In genomic region chrX:113790987-113791386, GRCh38 we compare ENCODE assay signal across 17 cellular contexts.
DNase-seq lines count a peak whose midpoint lies in the region; ATAC-seq and TF ChIP-seq lines count a peak whose summit lies in the region.
"Had no signal": no experiment of that assay in that cellular context is flagged by ENCODE, and none has a peak within 500 bp of the region (broad histone marks: within the 10 kb centered on the region; RNA-seq: fewer than 3 reads in every experiment).

No MANE protein-coding gene starts in this region.

- ATAC-seq in SK-N-SH treated with all-trans-retinoic acid at 6 μM for 48 hours (peak; percentile 65), GM21423 (IDR thresholded peaks at IDR 0.05; ENCODE audit: unreplicated experiment) (no peak), HG03280 (IDR thresholded peaks at IDR 0.05; ENCODE audit: unreplicated experiment) (no peak)
- ATAC-seq: K562 had no signal

- TF ChIP-seq CTCF in mesothelial cell of epicardium (IDR thresholded peaks at IDR 0.05; ENCODE audit: unreplicated experiment), result no peak
- TF ChIP-seq CTCF in type B pancreatic cell (conservative IDR thresholded peaks at IDR 0.05), result no peak

- DNase-seq in HCEC 1CT, result peak; percentile 24
- DNase-seq in mesothelial cell of epicardium (ENCODE audit: low spot score in 2 of 2, unreplicated experiment in 2 of 2), result no peak
- DNase-seq in type B pancreatic cell (ENCODE audit: extremely low spot score, unreplicated experiment), result no peak
- no peak for DNase-seq in NCI-H774 (lab: John Stamatoyannopoulos, UW)
- DNase-seq: ACHN; BE2C; C1 segment of cervical spinal cord; Caco-2; CD4-positive, CD25-positive, alpha-beta regulatory T cell; CD8-positive, alpha-beta memory T cell; GOT3; H9; IMR-90 had no signal

- H3K4me3 Mint-ChIP-seq in mesothelial cell of epicardium (no peak overlapping the region), type B pancreatic cell (peak overlapping the region; percentile 33)
- H3K4me3 Mint-ChIP-seq: CD4-positive, CD25-positive, alpha-beta regulatory T cell; CD8-positive, alpha-beta memory T cell; H9 had no signal

- peaks cover 45% of the 10 kb centered on the region for H3K4me1 Mint-ChIP-seq in mesothelial cell of epicardium
- peaks cover 14% of the 10 kb centered on the region for H3K4me1 Mint-ChIP-seq in type B pancreatic cell (ENCODE audit: unreplicated experiment)
- H3K4me1 Mint-ChIP-seq: CD4-positive, CD25-positive, alpha-beta regulatory T cell; CD8-positive, alpha-beta memory T cell had no signal

- H3K27me3 Mint-ChIP-seq in mesothelial cell of epicardium (ENCODE audit: low read depth) (no peaks in the 10 kb centered on the region), type B pancreatic cell (peaks cover 3% of the 10 kb centered on the region)
- H3K27me3 Mint-ChIP-seq: CD4-positive, CD25-positive, alpha-beta regulatory T cell had no signal

- H3K9me3 Mint-ChIP-seq in mesothelial cell of epicardium (peaks cover 14% of the 10 kb centered on the region), type B pancreatic cell (peaks cover 9% of the 10 kb centered on the region)
- H3K9me3 Mint-ChIP-seq: CD8-positive, alpha-beta memory T cell had no signal

- H3K36me3 Mint-ChIP-seq in mesothelial cell of epicardium (peaks cover 3% of the 10 kb centered on the region), type B pancreatic cell (no peaks in the 10 kb centered on the region)
- H3K36me3 Mint-ChIP-seq: CD4-positive, CD25-positive, alpha-beta regulatory T cell; CD8-positive, alpha-beta memory T cell had no signal

- H3K27ac Mint-ChIP-seq in mesothelial cell of epicardium, result peak overlapping the region; percentile 55
- no peak overlapping the region for H3K27ac Mint-ChIP-seq in type B pancreatic cell
- H3K27ac Mint-ChIP-seq: CD4-positive, CD25-positive, alpha-beta regulatory T cell; CD8-positive, alpha-beta memory T cell had no signal

TF ChIP-seq in SK-N-SH treated with all-trans-retinoic acid at 6 μM for 48 hours, 23 proteins besides CTCF, POLR2A, EP300 and RAD21:
- no peak for TF ChIP-seq BACH2 (CRISPR knock-in tag; IDR thresholded peaks at IDR 0.05; ENCODE audit: borderline replicate concordance)
- no peak for TF ChIP-seq ARNTL (CRISPR knock-in tag; IDR thresholded peaks at IDR 0.05; ENCODE audit: borderline replicate concordance, low read depth)
- TF ChIP-seq POU6F1 (CRISPR knock-in tag; IDR thresholded peaks at IDR 0.05; ENCODE audit: borderline replicate concordance, low read depth), result no peak
- peak; percentile 39; the same call in 1 of the 2 replicates for TF ChIP-seq PATZ1 (CRISPR knock-in tag; IDR thresholded peaks at IDR 0.05; ENCODE audit: borderline replicate concordance)
- TF ChIP-seq ISL1 (CRISPR knock-in tag; IDR thresholded peaks at IDR 0.05), result peak; percentile 91
- no peak for TF ChIP-seq ZC3H10 (CRISPR knock-in tag; IDR thresholded peaks at IDR 0.05)
- TF ChIP-seq SNAI2 (CRISPR knock-in tag; IDR thresholded peaks at IDR 0.05), result no peak
- TF ChIP-seq ZFP3 (CRISPR knock-in tag; IDR thresholded peaks at IDR 0.05), result no peak
- no peak for TF ChIP-seq CSRNP3 (CRISPR knock-in tag; IDR thresholded peaks at IDR 0.05)
- TF ChIP-seq CREB5 (CRISPR knock-in tag; IDR thresholded peaks at IDR 0.05; ENCODE audit: low read depth), result 0 out of 2 replicates have a peak, but pooled peaks have one; percentile 22
